ENCODE assay signal across 11 cellular contexts in genomic region chr12:106766393-106766826, GRCh38. TPM values are rescaled to one million over a fixed set of nuclear protein-coding genes. Genes with fewer than 3 reads are reported as not detected.
DNase-seq lines count a peak whose midpoint lies in the region; ATAC-seq and TF ChIP-seq lines count a peak whose summit lies in the region.
"Had no signal": no experiment of that assay in that cellular context is flagged by ENCODE, and none has a peak within 500 bp of the region (broad histone marks: within the 10 kb centered on the region; RNA-seq: fewer than 3 reads in every experiment).

No MANE protein-coding gene starts in this region.

- no peak overlapping the region for H3K4me3 Mint-ChIP-seq in activated CD8-positive, alpha-beta memory T cell treated with anti-CD3 and anti-CD28 coated beads, Interleukin-2, amount 10 ng/mL, durations not matched to agents 7 days and 5 days
- no peak overlapping the region for H3K4me3 Mint-ChIP-seq in chondrocyte (ENCODE audit: unreplicated experiment)
- H3K4me3 Mint-ChIP-seq: B cell had no signal

- H3K27ac ChIP-seq in lower lobe of right lung (no peak overlapping the region), testis (peak overlapping the region; percentile 18 to 51)
- H3K27ac ChIP-seq: KMS-11 had no signal

- H3K27me3 ChIP-seq in lower lobe of right lung (ENCODE audit: low read depth) = no peaks in the 10 kb centered on the region
- no peaks in the 10 kb centered on the region for H3K27me3 ChIP-seq in testis

- TF ChIP-seq POLR2A in testis (IDR thresholded peaks at IDR 0.05) = no peak

- DNase-seq in activated CD8-positive, alpha-beta memory T cell treated with anti-CD3 and anti-CD28 coated beads, Interleukin-2, amount 50 U/mL, for 4 hours = peak; percentile 49
- no peak for DNase-seq in activated CD8-positive, alpha-beta memory T cell treated with anti-CD3 and anti-CD28 coated beads, Interleukin-2, amount 10 ng/mL, durations not matched to agents 7 days and 5 days
- DNase-seq in chondrocyte (ENCODE audit: low spot score) (no peak), lower lobe of right lung (peak; percentile 67), testis (peak; percentile 77), SIG-M5 (lab: John Stamatoyannopoulos, UW) (no peak), occipital lobe (lab: John Stamatoyannopoulos, UW) (no peak), NCI-H2107 (lab: John Stamatoyannopoulos, UW) (no peak)

- H3K4me1 ChIP-seq in lower lobe of right lung (peaks cover 15% of the 10 kb centered on the region), testis (peaks cover 17% of the 10 kb centered on the region)

- H3K36me3 ChIP-seq in lower lobe of right lung (no peaks in the 10 kb centered on the region), testis (ENCODE audit: low read depth, missing control alignments) (no peaks in the 10 kb centered on the region)

- peaks cover 2% of the 10 kb centered on the region for H3K9me3 Mint-ChIP-seq in activated CD8-positive, alpha-beta memory T cell treated with anti-CD3 and anti-CD28 coated beads, Interleukin-2, amount 10 ng/mL, durations not matched to agents 7 days and 5 days (ENCODE audit: low read depth)
- no peaks in the 10 kb centered on the region for H3K9me3 Mint-ChIP-seq in chondrocyte (ENCODE audit: low read depth)

- peaks cover 4% of the 10 kb centered on the region for H3K4me1 Mint-ChIP-seq in activated CD8-positive, alpha-beta memory T cell treated with anti-CD3 and anti-CD28 coated beads, Interleukin-2, amount 10 ng/mL, durations not matched to agents 7 days and 5 days
- peaks cover 46% of the 10 kb centered on the region for H3K4me1 Mint-ChIP-seq in chondrocyte (ENCODE audit: low read depth)
- H3K4me1 Mint-ChIP-seq: B cell had no signal

- 22 to 38% methylated on average over 8 of the region's 8 CpGs for WGBS in testis, 2 donors

- H3K9me3 ChIP-seq in lower lobe of right lung (no peaks in the 10 kb centered on the region), testis (no peaks in the 10 kb centered on the region)

- H3K27me3 Mint-ChIP-seq in activated CD8-positive, alpha-beta memory T cell treated with anti-CD3 and anti-CD28 coated beads, Interleukin-2, amount 10 ng/mL, durations not matched to agents 7 days and 5 days = peaks cover 8% of the 10 kb centered on the region
- no peaks in the 10 kb centered on the region for H3K27me3 Mint-ChIP-seq in chondrocyte (ENCODE audit: low read depth)

- no peaks in the 10 kb centered on the region for H3K36me3 Mint-ChIP-seq in activated CD8-positive, alpha-beta memory T cell treated with anti-CD3 and anti-CD28 coated beads, Interleukin-2, amount 10 ng/mL, durations not matched to agents 7 days and 5 days
- no peaks in the 10 kb centered on the region for H3K36me3 Mint-ChIP-seq in chondrocyte (ENCODE audit: low read depth)

- no peak for ATAC-seq in activated CD8-positive, alpha-beta memory T cell treated with anti-CD3 and anti-CD28 coated beads, Interleukin-2, amount 10 ng/mL, durations not matched to agents 7 days and 5 days
- ATAC-seq in lower lobe of right lung = peak; percentile 51 to 64

- TF ChIP-seq CTCF in chondrocyte (IDR thresholded peaks at IDR 0.05) (no peak), lower lobe of right lung (IDR thresholded peaks at IDR 0.05) (no peak), testis (IDR thresholded peaks at IDR 0.05) (no peak)

- CTCF ChIA-PET in activated CD8-positive, alpha-beta memory T cell treated with anti-CD3 and anti-CD28 coated beads, Interleukin-2, amount 10 ng/mL, durations not matched to agents 7 days and 5 days (lab: Charles Lee) = interaction anchor here (1.1 to 1.3 kb wide), 2 partner anchors 10 to 188 kb away, joined by 3 read pairs; no protein-coding TSS in a partner anchor

- no peak overlapping the region for H3K4me3 ChIP-seq in lower lobe of right lung
- no peak overlapping the region for H3K4me3 ChIP-seq in testis
- H3K4me3 ChIP-seq: dorsolateral prefrontal cortex had no signal

- intact Hi-C loops in lower lobe of right lung (cut with DNase I) = no loop called here
- intact Hi-C loops in testis (cut with DNase I; ENCODE audit: low total_unique reads) = no loop called here

- no peak overlapping the region for H3K27ac Mint-ChIP-seq in activated CD8-positive, alpha-beta memory T cell treated with anti-CD3 and anti-CD28 coated beads, Interleukin-2, amount 10 ng/mL, durations not matched to agents 7 days and 5 days
- peak overlapping the region; percentile 82 for H3K27ac Mint-ChIP-seq in chondrocyte (ENCODE audit: unreplicated experiment)
- H3K27ac Mint-ChIP-seq: B cell had no signal

RNA-seq across cellular contexts. Expression of gene RIC8B, which starts 8.1 kb away (rescaled TPM):
- 10 to 100 TPM; 14.2 to 15.0 TPM for total RNA-seq in activated CD8-positive, alpha-beta memory T cell treated with anti-CD3 and anti-CD28 coated beads, Interleukin-2, amount 10 ng/mL, durations not matched to agents 7 days and 5 days
- total RNA-seq in chondrocyte (12.3 to 20.4 TPM (median 14.2 TPM) in 3 replicates), lower lobe of right lung (16.7 TPM), testis (10 to 100 TPM; 18.3 to 27.7 TPM), occipital lobe (36.7 TPM)
- 14.3 TPM for polyA plus RNA-seq in testis (ENCODE audit: insufficient read depth, low read depth, low replicate concordance)

Comparison
In these comparisons a context has a peak if more than half of its experiments do, and no peak if none do; other contexts are left out.
1. DNase-seq: peak in activated CD8-positive, alpha-beta memory T cell treated with anti-CD3 and anti-CD28 coated beads, Interleukin-2, amount 50 U/mL, for 4 hours (single experiment), lower lobe of right lung (single experiment) and testis (single experiment); none in activated CD8-positive, alpha-beta memory T cell treated with anti-CD3 and anti-CD28 coated beads, Interleukin-2, amount 10 ng/mL, durations not matched to agents 7 days and 5 days (single experiment), chondrocyte (single experiment), SIG-M5 (single experiment), occipital lobe (single experiment) and NCI-H2107 (single experiment).